Comparison of ENCODE assay signal across 1 cellular context in the genomic region with DNA sequence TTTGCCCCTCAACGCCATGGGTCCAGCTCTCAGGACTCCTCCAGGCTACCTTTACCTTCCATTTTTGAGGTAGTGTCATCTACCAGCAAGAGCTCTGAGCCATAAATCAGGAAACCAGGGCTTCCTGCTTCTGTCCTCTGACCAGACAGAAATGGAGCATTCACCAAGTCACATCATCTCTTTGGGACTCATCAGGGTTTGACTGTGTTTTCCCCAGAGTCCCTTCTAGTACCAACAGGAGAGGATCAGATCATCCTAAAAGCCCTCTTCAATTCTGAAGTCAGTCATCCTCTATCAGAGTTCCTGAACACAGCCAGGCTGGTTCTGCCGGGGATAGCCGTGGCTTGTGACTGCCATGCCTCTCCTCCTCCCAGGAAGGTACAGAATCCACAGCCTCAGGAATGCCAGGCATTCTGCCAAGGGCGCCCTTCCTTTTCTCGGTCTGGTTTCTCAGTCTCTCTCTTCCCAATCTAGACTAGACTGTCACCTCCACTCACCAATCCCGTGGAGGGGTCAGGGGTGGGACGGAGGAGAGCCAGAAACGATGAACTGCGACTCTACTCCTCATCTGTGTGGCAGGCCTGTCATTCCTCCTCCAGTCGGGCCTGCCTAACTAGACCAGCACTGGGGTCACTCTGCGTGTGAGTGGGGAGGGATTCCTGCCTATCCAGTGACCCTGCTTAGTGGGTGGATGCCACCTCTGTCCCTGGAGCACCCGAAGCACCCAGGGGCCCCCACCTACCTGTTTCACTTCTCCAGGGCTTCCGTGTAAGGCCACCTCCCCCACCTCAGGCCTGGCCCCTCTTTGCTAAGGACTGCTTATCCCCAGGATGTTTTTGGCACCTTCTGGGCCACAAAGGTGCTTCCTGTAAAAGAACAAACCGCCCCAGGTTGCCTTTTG.
TF ChIP-seq lines count a peak whose summit lies in the region.

No MANE protein-coding gene starts in this region.

TF ChIP-seq in HepG2, 621 proteins besides CTCF, POLR2A, EP300 and RAD21 (continued from another document):
- no peak for TF ChIP-seq ZGPAT (CRISPR knock-in tag; IDR thresholded peaks at IDR 0.05)
- TF ChIP-seq ZNF18 (CRISPR knock-in tag; IDR thresholded peaks at IDR 0.05; ENCODE audit: insufficient replicate concordance): no peak
- no peak for TF ChIP-seq MBNL3 (CRISPR knock-in tag; conservative IDR thresholded peaks at IDR 0.05)
- TF ChIP-seq, protein P1, sequence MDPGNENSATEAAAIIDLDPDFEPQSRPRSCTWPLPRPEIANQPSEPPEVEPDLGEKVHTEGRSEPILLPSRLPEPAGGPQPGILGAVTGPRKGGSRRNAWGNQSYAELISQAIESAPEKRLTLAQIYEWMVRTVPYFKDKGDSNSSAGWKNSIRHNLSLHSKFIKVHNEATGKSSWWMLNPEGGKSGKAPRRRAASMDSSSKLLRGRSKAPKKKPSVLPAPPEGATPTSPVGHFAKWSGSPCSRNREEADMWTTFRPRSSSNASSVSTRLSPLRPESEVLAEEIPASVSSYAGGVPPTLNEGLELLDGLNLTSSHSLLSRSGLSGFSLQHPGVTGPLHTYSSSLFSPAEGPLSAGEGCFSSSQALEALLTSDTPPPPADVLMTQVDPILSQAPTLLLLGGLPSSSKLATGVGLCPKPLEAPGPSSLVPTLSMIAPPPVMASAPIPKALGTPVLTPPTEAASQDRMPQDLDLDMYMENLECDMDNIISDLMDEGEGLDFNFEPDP (CRISPR knock-in tag; conservative IDR thresholded peaks at IDR 0.05): no peak
- no peak for TF ChIP-seq CEBPG (CRISPR knock-in tag; IDR thresholded peaks at IDR 0.05)
- peak; percentile 8; the same call in 1 of the 2 replicates for TF ChIP-seq RARA (CRISPR knock-in tag; IDR thresholded peaks at IDR 0.05)
- TF ChIP-seq FIP1L1 (IDR thresholded peaks at IDR 0.05; ENCODE audit: borderline replicate concordance, insufficient read depth, low read depth, low read length): no peak
- no peak for TF ChIP-seq RORA (CRISPR knock-in tag; IDR thresholded peaks at IDR 0.05)
- TF ChIP-seq ZNF501 (CRISPR knock-in tag; IDR thresholded peaks at IDR 0.05): peak; percentile 64
- 0 out of 2 replicates have a peak, but pooled peaks have one; percentile 6 for TF ChIP-seq HMGXB3 (CRISPR knock-in tag; IDR thresholded peaks at IDR 0.05; ENCODE audit: borderline replicate concordance)
- 0 out of 4 replicates have a peak, but pooled peaks of 1 of the 2 experiments have one; percentile 4 for TF ChIP-seq KLF16 (CRISPR knock-in tag; IDR thresholded peaks at IDR 0.05)
- TF ChIP-seq, protein P2, sequence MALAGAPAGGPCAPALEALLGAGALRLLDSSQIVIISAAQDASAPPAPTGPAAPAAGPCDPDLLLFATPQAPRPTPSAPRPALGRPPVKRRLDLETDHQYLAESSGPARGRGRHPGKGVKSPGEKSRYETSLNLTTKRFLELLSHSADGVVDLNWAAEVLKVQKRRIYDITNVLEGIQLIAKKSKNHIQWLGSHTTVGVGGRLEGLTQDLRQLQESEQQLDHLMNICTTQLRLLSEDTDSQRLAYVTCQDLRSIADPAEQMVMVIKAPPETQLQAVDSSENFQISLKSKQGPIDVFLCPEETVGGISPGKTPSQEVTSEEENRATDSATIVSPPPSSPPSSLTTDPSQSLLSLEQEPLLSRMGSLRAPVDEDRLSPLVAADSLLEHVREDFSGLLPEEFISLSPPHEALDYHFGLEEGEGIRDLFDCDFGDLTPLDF (CRISPR knock-in tag; IDR thresholded peaks at IDR 0.05): no peak
- peak; percentile 52; the same call in 1 of the 2 replicates for TF ChIP-seq HOXA5 (CRISPR knock-in tag; IDR thresholded peaks at IDR 0.05)
- TF ChIP-seq, protein P3, sequence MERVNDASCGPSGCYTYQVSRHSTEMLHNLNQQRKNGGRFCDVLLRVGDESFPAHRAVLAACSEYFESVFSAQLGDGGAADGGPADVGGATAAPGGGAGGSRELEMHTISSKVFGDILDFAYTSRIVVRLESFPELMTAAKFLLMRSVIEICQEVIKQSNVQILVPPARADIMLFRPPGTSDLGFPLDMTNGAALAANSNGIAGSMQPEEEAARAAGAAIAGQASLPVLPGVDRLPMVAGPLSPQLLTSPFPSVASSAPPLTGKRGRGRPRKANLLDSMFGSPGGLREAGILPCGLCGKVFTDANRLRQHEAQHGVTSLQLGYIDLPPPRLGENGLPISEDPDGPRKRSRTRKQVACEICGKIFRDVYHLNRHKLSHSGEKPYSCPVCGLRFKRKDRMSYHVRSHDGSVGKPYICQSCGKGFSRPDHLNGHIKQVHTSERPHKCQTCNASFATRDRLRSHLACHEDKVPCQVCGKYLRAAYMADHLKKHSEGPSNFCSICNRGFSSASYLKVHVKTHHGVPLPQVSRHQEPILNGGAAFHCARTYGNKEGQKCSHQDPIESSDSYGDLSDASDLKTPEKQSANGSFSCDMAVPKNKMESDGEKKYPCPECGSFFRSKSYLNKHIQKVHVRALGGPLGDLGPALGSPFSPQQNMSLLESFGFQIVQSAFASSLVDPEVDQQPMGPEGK (CRISPR knock-in tag; IDR thresholded peaks at IDR 0.05): peak; percentile 67
- peak; percentile 19 for TF ChIP-seq PHF5A (CRISPR knock-in tag; IDR thresholded peaks at IDR 0.05; ENCODE audit: low read depth, unreplicated experiment)
- TF ChIP-seq ZKSCAN5 (CRISPR knock-in tag; IDR thresholded peaks at IDR 0.05): peak; percentile 78
- TF ChIP-seq ZMAT3 (CRISPR knock-in tag; conservative IDR thresholded peaks at IDR 0.05): 0 out of 2 replicates have a peak, but pooled peaks have one; percentile 14
